Comparison of ENCODE assay signal across 19 cellular contexts in the genomic region with DNA sequence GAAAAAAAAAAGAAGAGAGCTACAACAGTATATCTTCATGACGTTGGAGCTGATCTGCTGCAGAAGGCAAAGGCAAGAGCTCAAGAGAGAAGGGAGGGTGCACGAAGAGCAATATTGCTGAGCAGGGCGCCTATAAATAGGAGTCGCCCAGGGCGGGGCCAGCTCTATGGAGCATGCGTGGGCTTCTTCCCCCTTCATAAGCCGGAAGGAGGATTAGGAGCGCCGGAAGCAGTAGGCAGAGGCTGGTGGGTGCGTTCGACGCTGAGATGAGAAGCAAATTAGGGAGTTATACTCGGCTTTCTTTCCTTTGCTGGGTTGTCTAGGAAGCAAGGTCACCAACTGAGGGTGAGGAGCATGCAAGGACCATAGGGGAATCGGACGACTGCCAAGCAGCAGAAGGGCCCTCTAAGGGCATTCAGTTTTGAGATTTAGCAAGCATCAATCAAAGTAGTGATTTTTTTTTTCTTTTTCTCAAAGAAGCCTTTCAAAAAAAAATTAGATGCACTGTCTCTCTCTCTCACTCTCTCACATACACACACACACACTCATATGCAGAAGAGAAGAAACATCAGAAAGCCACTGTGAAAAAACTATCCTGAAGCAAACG.
DNase-seq lines count a peak whose midpoint lies in the region; ATAC-seq, FAIRE-seq and TF ChIP-seq lines count a peak whose summit lies in the region.
"Had no signal": no experiment of that assay in that cellular context is flagged by ENCODE, and none has a peak within 500 bp of the region (broad histone marks: within the 10 kb centered on the region; RNA-seq: fewer than 3 reads in every experiment).

No MANE protein-coding gene starts in this region.

- no peak overlapping the region for H2AK5ac ChIP-seq in H1 (ENCODE audit: low read depth, low read length)
- H2AK5ac ChIP-seq in neuronal stem cell (ENCODE audit: low read depth, low read length) = no peak overlapping the region

- no peak overlapping the region for H3K23ac ChIP-seq in H1 (ENCODE audit: insufficient read length)
- H3K23ac ChIP-seq in neuronal stem cell (ENCODE audit: low read depth, low read length, poor library complexity) = no peak overlapping the region

- H3K27me3 Mint-ChIP-seq in natural killer cell (ENCODE audit: low read depth in 2 of 2) = peaks cover 14 to 30% of the 10 kb centered on the region in 2 donors

- H2BK120ac ChIP-seq in H1 (replicated peaks; ENCODE audit: low read depth, low read length) (no peak overlapping the region), neuronal stem cell (ENCODE audit: low read depth, low read length) (no peak overlapping the region)

- H3K9me3 Mint-ChIP-seq in natural killer cell = no peaks in the 10 kb centered on the region

- no peak for TF ChIP-seq EP300 in H1 (IDR thresholded peaks at IDR 0.05; ENCODE audit: borderline replicate concordance in 1 of 2, low read depth in 2 of 2, low read length in 2 of 2)

- H4K5ac ChIP-seq in H1 (ENCODE audit: insufficient read length, low read depth, low read length) = no peak overlapping the region

- WGBS in H1 (ENCODE audit: extremely low coverage in 1 of 2, insufficient coverage in 1 of 2, insufficient read length in 1 of 2, insufficient replicate concordance in 2 of 2, low coverage in 1 of 2, low lambda C conversion rate in 2 of 2, missing lambda C conversion rate in 1 of 2), 2 experiments = 93% methylated on average over 13 of the region's 16 CpGs; no CpG with 5 or more reads in 1 of the 2 experiments
- WGBS in neuronal stem cell (ENCODE audit: extremely low coverage in 2 of 2, insufficient read length in 2 of 2, insufficient replicate concordance in 1 of 2), 2 donors = no CpG with 5 or more reads among the region's 16 CpGs

- H3K9me3 ChIP-seq in H1 (ENCODE audit: insufficient read depth in 2 of 2, low read depth in 1 of 2, low read length in 1 of 2) = no peaks in the 10 kb centered on the region
- no peaks in the 10 kb centered on the region for H3K9me3 ChIP-seq in neuronal stem cell (replicated peaks in 1 of 2; ENCODE audit: control insufficient read depth in 2 of 2, insufficient read depth in 1 of 2, low read depth in 1 of 2, low read length in 2 of 2)
- H3K9me3 ChIP-seq: MG63, Peyer's patch had no signal

- no peak overlapping the region for H2BK15ac ChIP-seq in H1 (ENCODE audit: low read length)
- H2BK15ac ChIP-seq in neuronal stem cell (ENCODE audit: low read length) = no peak overlapping the region

- H2BK5ac ChIP-seq in H1 (ENCODE audit: low read depth, low read length) = no peak overlapping the region
- no peak overlapping the region for H2BK5ac ChIP-seq in neuronal stem cell (ENCODE audit: low read length)

- peak; percentile 27 for DNase-seq in NCI-H82 (lab: John Stamatoyannopoulos, UW)
- DNase-seq in NCI-H82 treated with DMSO at 0.1 percent for 48 hours (lab: John Stamatoyannopoulos, UW; ENCODE audit: unreplicated experiment) = no peak
- DNase-seq in H1 (ENCODE audit: low read depth in 1 of 2, low spot score in 2 of 2) = no peak
- DNase-seq in neuronal stem cell (ENCODE audit: low spot score) = no peak
- DNase-seq in coronary artery (ENCODE audit: low spot score) = no peak
- no peak for DNase-seq in AG20443 (ENCODE audit: low spot score)
- no peak for DNase-seq in natural killer cell
- no peak for DNase-seq in activated CD4-positive, alpha-beta T cell treated with anti-CD3 and anti-CD28 coated beads, Interleukin-2, amount 50 U/mL, for 1 hour
- DNase-seq: DMS79, MG63, NCI-H187 treated with DMSO at 0.1 percent for 48 hours, NCI-H446, NCI-H774, Peyer's patch, SHP77 had no signal

- 0 out of 2 replicates have a peak, but pooled peaks cover 4% of the 10 kb centered on the region for H3K23me2 ChIP-seq in H1 (ENCODE audit: low read depth, low read length)

- no peaks in the 10 kb centered on the region for H4K20me1 ChIP-seq in H1 (replicated peaks in 1 of 2; ENCODE audit: control insufficient read depth in 1 of 2, insufficient read depth in 2 of 2, low read length in 2 of 2)

- H4K91ac ChIP-seq in H1 (replicated peaks; ENCODE audit: insufficient read length, low read length) (no peak overlapping the region), neuronal stem cell (ENCODE audit: low read depth, low read length, poor library complexity) (no peak overlapping the region)

- H3K36me3 ChIP-seq in H1 (ENCODE audit: control insufficient read depth in 2 of 4, insufficient read depth in 4 of 4, low read length in 3 of 4) = no peaks in the 10 kb centered on the region
- H3K36me3 ChIP-seq in neuronal stem cell (replicated peaks in 1 of 2; ENCODE audit: control insufficient read depth in 2 of 2, insufficient read depth in 2 of 2, low read length in 2 of 2) = no peaks in the 10 kb centered on the region
- H3K36me3 ChIP-seq: MG63, Peyer's patch had no signal

- H3K36me3 Mint-ChIP-seq in natural killer cell = no peaks in the 10 kb centered on the region
- H3K36me3 Mint-ChIP-seq: CD14-positive monocyte had no signal

- POLR2A ChIA-PET in H1 (lab: Charles Lee; ENCODE audit: partially characterized antibody) = no interaction called here

- FAIRE-seq in H1 (lab: Jason Lieb, UNC) = no peak
- FAIRE-seq: G401.6, GM12892 had no signal

- H3K4me1 ChIP-seq in H1 (replicated peaks in 1 of 4; ENCODE audit: control insufficient read depth in 3 of 4, insufficient read depth in 4 of 4, low read length in 3 of 4) (no peaks in the 10 kb centered on the region), neuronal stem cell (ENCODE audit: control insufficient read depth in 2 of 2, insufficient read depth in 1 of 2, low read depth in 1 of 2, low read length in 2 of 2) (peaks cover 3 to 9% of the 10 kb centered on the region in 2 donors)
- H3K4me1 ChIP-seq: Peyer's patch had no signal

- H3K27me3 ChIP-seq in H1 (replicated peaks in 1 of 4; ENCODE audit: control insufficient read depth in 3 of 4, extremely low read depth in 1 of 4, insufficient read depth in 3 of 4, low read length in 3 of 4) (no peaks in the 10 kb centered on the region), neuronal stem cell (ENCODE audit: control insufficient read depth in 3 of 3, insufficient read depth in 3 of 3, low read depth in 1 of 3, low read length in 3 of 3) (no peaks in the 10 kb centered on the region)
- H3K27me3 ChIP-seq: MG63, Peyer's patch had no signal

- TF ChIP-seq CTCF in H1 (IDR thresholded peaks at IDR 0.05; ENCODE audit: control extremely low read depth in 1 of 3, insufficient read depth in 1 of 3, low read depth in 1 of 3, low read length in 3 of 3) = no peak
- no peak for TF ChIP-seq CTCF in coronary artery (IDR thresholded peaks at IDR 0.05)
- no peak for TF ChIP-seq CTCF in natural killer cell (IDR thresholded peaks at IDR 0.05)

- H3K4me3 Mint-ChIP-seq in natural killer cell = no peak overlapping the region

- H2BK20ac ChIP-seq in H1 (ENCODE audit: low read length) = no peak overlapping the region

- H2AFZ ChIP-seq in H1 (ENCODE audit: low read length) (peak overlapping the region; percentile 53; the same call in 1 of the 2 replicates), neuronal stem cell (ENCODE audit: low read length) (no peak overlapping the region)

- H3K4me2 ChIP-seq in H1 (ENCODE audit: insufficient read depth in 1 of 2, low read depth in 2 of 2, low read length in 2 of 2) (no peak overlapping the region), neuronal stem cell (ENCODE audit: insufficient read depth, low read length, poor library complexity, severe bottlenecking) (no peak overlapping the region)

- H3K27ac Mint-ChIP-seq in natural killer cell = no peak overlapping the region
- H3K27ac Mint-ChIP-seq: CD14-positive monocyte had no signal

- H3K4me3 ChIP-seq in H1 (ENCODE audit: extremely low read depth in 1 of 4, insufficient read depth in 2 of 4, low read depth in 3 of 4, low read length in 4 of 4) (no peak overlapping the region), neuronal stem cell (ENCODE audit: low read length in 2 of 2) (no peak overlapping the region), coronary artery (no peak overlapping the region)
- H3K4me3 ChIP-seq: MG63, Peyer's patch had no signal

- H4K8ac ChIP-seq in H1 (ENCODE audit: extremely low read depth, insufficient read depth, low read length) = no peak overlapping the region
- no peak overlapping the region for H4K8ac ChIP-seq in neuronal stem cell (ENCODE audit: low read depth, low read length)

- TF ChIP-seq POLR2A in H1 (IDR thresholded peaks at IDR 0.05; ENCODE audit: control extremely low read depth in 1 of 2, low read depth in 2 of 2, low read length in 2 of 2) = no peak

- ATAC-seq in natural killer cell = no peak

- TF ChIP-seq RAD21 in H1 (IDR thresholded peaks at IDR 0.05 in 1 of 2, conservative IDR thresholded peaks at IDR 0.05 in 1 of 2; ENCODE audit: low read depth in 2 of 2, low read length in 2 of 2) = no peak

- no peaks in the 10 kb centered on the region for H3K4me1 Mint-ChIP-seq in natural killer cell

- no peaks in the 10 kb centered on the region for H3K79me1 ChIP-seq in H1 (ENCODE audit: low read depth, low read length)
- H3K79me1 ChIP-seq in neuronal stem cell (ENCODE audit: low read depth, low read length) = no peaks in the 10 kb centered on the region

- H3K27ac ChIP-seq in H1 (ENCODE audit: low read depth, low read length) (no peak overlapping the region), neuronal stem cell (replicated peaks; ENCODE audit: low read length) (no peak overlapping the region), coronary artery (no peak overlapping the region)
- H3K27ac ChIP-seq: 22Rv1, Peyer's patch had no signal

- H3K56ac ChIP-seq in H1 (replicated peaks; ENCODE audit: insufficient read length, low read depth, low read length) = no peak overlapping the region

- H3K14ac ChIP-seq in H1 (ENCODE audit: insufficient read length) (no peak overlapping the region), neuronal stem cell (ENCODE audit: low read length) (no peak overlapping the region)

- CTCF ChIA-PET in H1 (lab: Charles Lee; ENCODE audit: partially characterized antibody) = interaction anchor here (0.6 to 0.9 kb wide), 2 partner anchors 88 to 335 kb away, joined by 3 read pairs; no protein-coding TSS in a partner anchor

- no peak overlapping the region for H3K4ac ChIP-seq in H1 (replicated peaks; ENCODE audit: insufficient read length, low read depth, low read length)
- no peak overlapping the region for H3K4ac ChIP-seq in neuronal stem cell (ENCODE audit: low read length)

- H3K79me2 ChIP-seq in H1 (ENCODE audit: control insufficient read depth in 1 of 2, insufficient read depth in 2 of 2, low read length in 2 of 2) = no peaks in the 10 kb centered on the region

- H2BK12ac ChIP-seq in H1 (ENCODE audit: low read depth, low read length) (no peak overlapping the region), neuronal stem cell (ENCODE audit: low read length) (no peak overlapping the region)

- H3K9ac ChIP-seq in H1 (replicated peaks in 1 of 4; ENCODE audit: extremely low read depth in 1 of 4, low read depth in 3 of 4, low read length in 3 of 4) (no peak overlapping the region), neuronal stem cell (ENCODE audit: low read depth, low read length, poor library complexity) (no peak overlapping the region)

- no peak overlapping the region for H3K18ac ChIP-seq in H1 (ENCODE audit: extremely low read depth, low read length)
- H3K18ac ChIP-seq in neuronal stem cell (ENCODE audit: low read length) = peak overlapping the region; percentile 7

- intact Hi-C loops in natural killer cell (cut with micrococcal nuclease) = no loop called here

TF ChIP-seq in H1, 55 proteins besides CTCF, POLR2A, EP300 and RAD21 (continues in another document):
- no peak for TF ChIP-seq RBBP5 (IDR thresholded peaks at IDR 0.05; ENCODE audit: borderline replicate concordance, low read depth, low read length)
